In genomic region chr2:28267282-28267681, GRCh38 we compare ENCODE assay signal across 21 cellular contexts.
"Had no signal": no experiment of that assay in that cellular context is flagged by ENCODE, and none has a peak within 500 bp of the region (broad histone marks: within the 10 kb centered on the region; RNA-seq: fewer than 3 reads in every experiment).

No MANE protein-coding gene starts in this region.

- H3K27ac Mint-ChIP-seq: activated CD4-positive, alpha-beta memory T cell treated with anti-CD3 and anti-CD28 coated beads, Interleukin-2, amount 10 ng/mL, durations not matched to agents 7 days and 5 days; activated T-cell treated with anti-CD3 and anti-CD28 coated beads, Interleukin-2, amount 50 U/mL, for 24 hours; activated T-helper 2 cell treated with anti-CD3 and anti-CD28 coated beads, Interferon-gamma antibody, Interleukin-2, Interleukin-4, amounts not matched to agents 10 μg/mL and 5 μg/mL and 100 μg/mL, durations not matched to agents 14 hours and 24 hours and 36 hours; nephron; stimulated activated memory B cell treated with anti-CD40 and anti-IgM and Interleukin-4, amounts not matched to agents 10 μg/mL and 1 μg/mL and 100 μg/mL, for 72 hours had no signal

- ATAC-seq: gastroesophageal sphincter; heart left ventricle; left ventricle myocardium superior; stimulated activated memory B cell treated with anti-CD40 and anti-IgM and Interleukin-4, amounts not matched to agents 10 μg/mL and 1 μg/mL and 100 μg/mL, for 72 hours had no signal

- H3K4me1 ChIP-seq: breast epithelium had no signal

- H3K27me3 ChIP-seq: ascending aorta, breast epithelium, esophagus muscularis mucosa, gastroesophageal sphincter, heart left ventricle, sigmoid colon, spleen had no signal

- H3K4me3 ChIP-seq: ascending aorta, breast epithelium, esophagus muscularis mucosa, gastroesophageal sphincter, heart left ventricle, sigmoid colon, spleen, thoracic aorta had no signal

- H3K9ac ChIP-seq: parathyroid adenoma had no signal

- H3K27me3 Mint-ChIP-seq: activated CD4-positive, alpha-beta memory T cell treated with anti-CD3 and anti-CD28 coated beads, Interleukin-2, amount 10 ng/mL, durations not matched to agents 7 days and 5 days; activated T-cell treated with anti-CD3 and anti-CD28 coated beads, Interleukin-2, amount 50 U/mL, for 24 hours; stimulated activated memory B cell treated with anti-CD40 and anti-IgM and Interleukin-4, amounts not matched to agents 10 μg/mL and 1 μg/mL and 100 μg/mL, for 72 hours had no signal

- H3K79me2 ChIP-seq: parathyroid adenoma had no signal

- H3K27ac ChIP-seq: ascending aorta, breast epithelium, esophagus muscularis mucosa, gastroesophageal sphincter, parathyroid adenoma, sigmoid colon, spleen had no signal

- DNase-seq: activated CD4-positive, alpha-beta memory T cell treated with anti-CD3 and anti-CD28 coated beads, Interleukin-2, amount 10 ng/mL, durations not matched to agents 7 days and 5 days; activated CD4-positive, alpha-beta T cell treated with anti-CD3 and anti-CD28 coated beads for 48 hours; activated CD4-positive, CD25-positive, alpha-beta regulatory T cell; activated naive CD4-positive, alpha-beta T cell treated with Interleukin-2 at 50 U/mL for 16 hours; activated T-cell treated with anti-CD3 and anti-CD28 coated beads, Interleukin-2, amount 50 U/mL, for 24 hours; effector CD8-positive, alpha-beta T cell; heart left ventricle; kidney glomerular epithelial cell; left ventricle myocardium superior; sigmoid colon; spleen; stimulated activated CD4-positive, alpha-beta T cell treated with anti-CD3 and anti-CD28 coated beads, Interleukin-4, amount 100 ng/mL, for 4 hours had no signal

- H3K9me3 Mint-ChIP-seq: activated CD4-positive, alpha-beta memory T cell treated with anti-CD3 and anti-CD28 coated beads, Interleukin-2, amount 10 ng/mL, durations not matched to agents 7 days and 5 days; activated T-cell treated with anti-CD3 and anti-CD28 coated beads, Interleukin-2, amount 50 U/mL, for 24 hours; activated T-helper 2 cell treated with anti-CD3 and anti-CD28 coated beads, Interferon-gamma antibody, Interleukin-2, Interleukin-4, amounts not matched to agents 10 μg/mL and 5 μg/mL and 100 μg/mL, durations not matched to agents 14 hours and 24 hours and 36 hours; nephron; stimulated activated memory B cell treated with anti-CD40 and anti-IgM and Interleukin-4, amounts not matched to agents 10 μg/mL and 1 μg/mL and 100 μg/mL, for 72 hours had no signal

- H3K4me3 Mint-ChIP-seq: activated CD4-positive, alpha-beta memory T cell treated with anti-CD3 and anti-CD28 coated beads, Interleukin-2, amount 10 ng/mL, durations not matched to agents 7 days and 5 days; activated T-cell treated with anti-CD3 and anti-CD28 coated beads, Interleukin-2, amount 50 U/mL, for 24 hours; nephron; stimulated activated memory B cell treated with anti-CD40 and anti-IgM and Interleukin-4, amounts not matched to agents 10 μg/mL and 1 μg/mL and 100 μg/mL, for 72 hours had no signal

- H3K36me3 ChIP-seq: ascending aorta, breast epithelium, esophagus muscularis mucosa, gastroesophageal sphincter, heart left ventricle, sigmoid colon, thoracic aorta had no signal

- H2AFZ ChIP-seq: parathyroid adenoma had no signal

- H3K9me3 ChIP-seq: ascending aorta, breast epithelium, esophagus muscularis mucosa, gastroesophageal sphincter, heart left ventricle, sigmoid colon, spleen, thoracic aorta had no signal
